13 cellular contexts compared by ENCODE assay signal in the genomic region with DNA sequence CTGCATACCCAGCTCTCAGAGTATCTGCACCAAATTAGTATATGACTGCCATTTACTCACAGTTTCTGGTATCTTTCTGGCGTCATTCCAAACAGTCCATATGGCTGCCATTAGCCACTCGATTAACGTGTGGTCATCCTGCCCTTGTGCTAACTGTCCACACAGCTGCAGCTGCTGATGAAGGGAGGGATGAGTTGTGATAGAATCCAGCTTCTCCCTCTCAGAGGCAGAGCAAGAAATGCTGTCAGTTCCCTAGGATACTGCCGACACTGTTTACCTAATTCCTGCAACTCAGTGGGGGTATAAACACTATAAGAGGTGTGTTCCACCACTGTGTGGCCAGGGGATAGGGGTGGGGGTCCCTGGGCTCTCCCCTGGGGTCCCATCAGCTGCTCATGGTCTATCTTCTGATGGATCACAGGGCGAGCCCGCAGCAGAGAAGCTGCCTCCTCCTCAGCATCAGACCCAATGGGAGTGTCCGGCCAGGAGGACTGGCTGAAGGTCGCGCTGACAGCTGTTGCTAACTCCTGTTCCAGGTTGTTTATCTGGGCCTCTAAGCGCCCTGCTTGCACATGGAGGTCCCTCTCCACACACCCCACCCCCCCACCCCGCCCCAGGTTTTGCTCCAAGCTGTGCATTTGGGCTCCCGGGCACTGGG.
DNase-seq lines count a peak whose midpoint lies in the region; ATAC-seq and TF ChIP-seq lines count a peak whose summit lies in the region.
"Had no signal": no experiment of that assay in that cellular context is flagged by ENCODE, and none has a peak within 500 bp of the region (broad histone marks: within the 10 kb centered on the region; RNA-seq: fewer than 3 reads in every experiment).

No MANE protein-coding gene starts in this region.

- no peak overlapping the region for H3K9ac ChIP-seq in parathyroid adenoma

- no peak for TF ChIP-seq CTCF in parathyroid adenoma (IDR thresholded peaks at IDR 0.05)

- H3K9me3 ChIP-seq in parathyroid adenoma (ENCODE audit: control insufficient read depth, low read length): no peaks in the 10 kb centered on the region
- H3K9me3 ChIP-seq: tibial nerve had no signal

- H3K4me3 ChIP-seq in parathyroid adenoma (ENCODE audit: low read depth, low read length): no peak overlapping the region

- no peak overlapping the region for H3K4me3 Mint-ChIP-seq in activated T-cell treated with anti-CD3 and anti-CD28 coated beads, Interleukin-2, amount 50 U/mL, for 24 hours

- no peak for ATAC-seq in HG02759 (IDR thresholded peaks at IDR 0.05; ENCODE audit: unreplicated experiment)

- DNase-seq in DMS 273 (lab: John Stamatoyannopoulos, UW; ENCODE audit: unreplicated experiment) (peak; percentile 78), NCI-H524 (lab: John Stamatoyannopoulos, UW) (peak; percentile 66 to 80), erythroblast (lab: John Stamatoyannopoulos, UW) (peak; percentile 84 to 93), SKM-1 treated with dmso at 0.1 percent for 144 hours (lab: John Stamatoyannopoulos, UW; ENCODE audit: unreplicated experiment) (no peak)
- DNase-seq in activated CD8-positive, alpha-beta memory T cell treated with anti-CD3 and anti-CD28 coated beads for 24 hours: no peak
- no peak for DNase-seq in activated T-cell treated with anti-CD3 and anti-CD28 coated beads, Interleukin-2, amount 50 U/mL, for 24 hours
- DNase-seq: GF-D8, mesendoderm, NCI-H1048, T-helper 2 cell had no signal

- peaks cover 8% of the 10 kb centered on the region for H3K9me3 Mint-ChIP-seq in activated T-cell treated with anti-CD3 and anti-CD28 coated beads, Interleukin-2, amount 50 U/mL, for 24 hours

- no peak overlapping the region for H3K27ac Mint-ChIP-seq in activated T-cell treated with anti-CD3 and anti-CD28 coated beads, Interleukin-2, amount 50 U/mL, for 24 hours

- H3K36me3 ChIP-seq in parathyroid adenoma (ENCODE audit: control insufficient read depth, insufficient read depth, low read length): no peaks in the 10 kb centered on the region
- H3K36me3 ChIP-seq: tibial nerve had no signal

- H3K36me3 Mint-ChIP-seq in activated T-cell treated with anti-CD3 and anti-CD28 coated beads, Interleukin-2, amount 50 U/mL, for 24 hours (ENCODE audit: low read depth): no peaks in the 10 kb centered on the region

- no peaks in the 10 kb centered on the region for H3K27me3 Mint-ChIP-seq in activated T-cell treated with anti-CD3 and anti-CD28 coated beads, Interleukin-2, amount 50 U/mL, for 24 hours

- no peaks in the 10 kb centered on the region for H3K79me2 ChIP-seq in parathyroid adenoma

- no peak for TF ChIP-seq POLR2A in erythroblast (IDR thresholded peaks at IDR 0.05; ENCODE audit: low read length)

- no peaks in the 10 kb centered on the region for H3K4me1 Mint-ChIP-seq in activated T-cell treated with anti-CD3 and anti-CD28 coated beads, Interleukin-2, amount 50 U/mL, for 24 hours (ENCODE audit: low read depth)

- H2AFZ ChIP-seq in parathyroid adenoma: peak overlapping the region; percentile 34

- H3K4me1 ChIP-seq in parathyroid adenoma: peaks cover 12% of the 10 kb centered on the region

- no peaks in the 10 kb centered on the region for H3K27me3 ChIP-seq in parathyroid adenoma (ENCODE audit: control insufficient read depth, insufficient read depth, low read length)
- H3K27me3 ChIP-seq: tibial nerve had no signal

- no peak overlapping the region for H3K4me2 ChIP-seq in parathyroid adenoma (ENCODE audit: low read length)

- H3K27ac ChIP-seq in parathyroid adenoma: no peak overlapping the region
- H3K27ac ChIP-seq: tibial nerve had no signal

Comparison
In these comparisons a context has a peak if more than half of its experiments do, and no peak if none do; other contexts are left out.
1. DNase-seq: peak in DMS 273 (single experiment), NCI-H524 (2 of 2) and erythroblast (2 of 2); none in activated CD8-positive, alpha-beta memory T cell treated with anti-CD3 and anti-CD28 coated beads for 24 hours (single experiment), activated T-cell treated with anti-CD3 and anti-CD28 coated beads, Interleukin-2, amount 50 U/mL, for 24 hours (single experiment) and SKM-1 treated with dmso at 0.1 percent for 144 hours (single experiment).